8 cellular contexts compared by ENCODE assay signal in the genomic region with DNA sequence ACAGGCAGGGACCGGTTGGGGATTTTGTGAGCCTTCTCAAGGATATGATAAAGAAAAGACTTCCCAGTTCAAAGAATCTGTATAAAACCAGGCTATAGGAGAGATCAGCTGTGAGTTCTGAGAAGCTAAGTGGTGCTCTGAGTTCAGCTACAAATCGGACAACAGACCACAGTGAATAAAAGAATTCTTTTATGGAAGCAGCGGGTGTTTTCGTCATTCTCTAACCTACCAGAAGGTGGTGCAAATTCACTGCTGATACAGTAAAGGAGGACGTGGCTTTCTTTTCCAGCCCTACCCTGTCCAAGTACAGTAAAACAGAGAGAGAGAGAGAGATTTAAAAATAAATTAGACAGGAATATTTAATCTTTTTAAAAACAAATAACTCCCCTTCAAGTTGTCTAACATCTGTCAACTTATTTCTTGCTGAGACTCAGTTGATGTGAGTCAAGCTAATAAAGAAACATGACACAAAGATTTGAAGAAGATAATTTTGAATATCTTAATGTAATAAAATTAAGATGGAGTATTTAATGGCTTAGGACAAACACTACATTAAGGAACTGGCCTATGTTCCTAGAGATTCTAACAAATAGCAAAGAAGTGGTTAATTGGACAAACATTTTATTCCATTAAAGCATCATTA.
A peak's percentile ranks its signal among the peaks of the same experiment; 100 is the strongest.
DNase-seq lines count a peak whose midpoint lies in the region; ATAC-seq, FAIRE-seq and TF ChIP-seq lines count a peak whose summit lies in the region.

No MANE protein-coding gene starts in this region.

- peak; percentile 53 for ATAC-seq in HG02759 (IDR thresholded peaks at IDR 0.05; ENCODE audit: unreplicated experiment)

- no peak overlapping the region for H3K27ac ChIP-seq in SU-DHL-6 (ENCODE audit: low read depth, low read length)

- FAIRE-seq in GM12892 (lab: Jason Lieb, UNC) = peak; percentile 79
- peak; percentile 72 for FAIRE-seq in endometrium (lab: Jason Lieb, UNC)

- TF ChIP-seq CTCF in SU-DHL-6 (IDR thresholded peaks at IDR 0.05; ENCODE audit: insufficient read depth, low read length, poor library complexity, severe bottlenecking) = peak; percentile 53

- no peak for TF ChIP-seq POLR2A in GM12892 (IDR thresholded peaks at IDR 0.05; ENCODE audit: low read depth, low read length)

- no peaks in the 10 kb centered on the region; the same call in 1 of the 2 replicates for H4K20me1 ChIP-seq in SU-DHL-6 (ENCODE audit: low read depth, low read length)

- H3F3A ChIP-seq in SU-DHL-6 (ENCODE audit: insufficient read depth) = no peaks in the 10 kb centered on the region

- H2AFZ ChIP-seq in SU-DHL-6 (ENCODE audit: low read depth, low read length, severe bottlenecking) = no peak overlapping the region

- H3K27me3 ChIP-seq in SU-DHL-6 (ENCODE audit: low read length) = no peaks in the 10 kb centered on the region

- no peak overlapping the region for H3K9ac ChIP-seq in SU-DHL-6 (ENCODE audit: low read length)

- no peaks in the 10 kb centered on the region for H3K79me2 ChIP-seq in SU-DHL-6 (ENCODE audit: insufficient read depth, low read length)

- H3K4me3 ChIP-seq in SU-DHL-6 (ENCODE audit: insufficient read depth, low read length, poor library complexity, severe bottlenecking) = no peak overlapping the region

- no peaks in the 10 kb centered on the region for H3K9me3 ChIP-seq in SU-DHL-6 (ENCODE audit: insufficient read depth, low read length)

- DNase-seq in AML-193 (lab: John Stamatoyannopoulos, UW) (peak; percentile 55 to 64), GM12892 (ENCODE audit: insufficient read length) (no peak), NCI-H1417 (lab: John Stamatoyannopoulos, UW) (peak; percentile 37 to 85 (median 39)), midbrain (lab: John Stamatoyannopoulos, UW) (peak; percentile 75), GDM1 (lab: John Stamatoyannopoulos, UW) (no peak)

- no peak overlapping the region for H3K4me2 ChIP-seq in SU-DHL-6 (ENCODE audit: low read depth, low read length, poor library complexity, severe bottlenecking)

- H3K9me2 ChIP-seq in SU-DHL-6 (replicated peaks; ENCODE audit: insufficient read depth, low read length) = no peaks in the 10 kb centered on the region

- H3K36me3 ChIP-seq in SU-DHL-6 (ENCODE audit: low read length) = no peaks in the 10 kb centered on the region

Comparison
In these comparisons a context has a peak if more than half of its experiments do, and no peak if none do; other contexts are left out.
1. DNase-seq: peak in AML-193 (2 of 2), NCI-H1417 (3 of 3) and midbrain (single experiment); none in GM12892 (single experiment) and GDM1 (single experiment).